In genomic region chr20:50929299-50930138, GRCh38 we compare ENCODE assay signal across 1 cellular context.
TF ChIP-seq lines count a peak whose summit lies in the region.

No MANE protein-coding gene starts in this region.

TF ChIP-seq in HepG2, 621 proteins besides CTCF, POLR2A, EP300 and RAD21 (continued from another document and continues in another):
- peak; percentile 95 for TF ChIP-seq ZGPAT (CRISPR knock-in tag; IDR thresholded peaks at IDR 0.05)
- peak; percentile 84 for TF ChIP-seq ZBTB20 (CRISPR knock-in tag; IDR thresholded peaks at IDR 0.05; ENCODE audit: borderline replicate concordance, low read depth)
- 0 out of 2 replicates have a peak, but pooled peaks have one; percentile 62 for TF ChIP-seq ZNF543 (CRISPR knock-in tag; IDR thresholded peaks at IDR 0.05)
- TF ChIP-seq ZNF607 (CRISPR knock-in tag; IDR thresholded peaks at IDR 0.05; ENCODE audit: borderline replicate concordance), result peak; percentile 94; the same call in 1 of the 2 replicates
- peak; percentile 92; the same call in 1 of the 2 replicates for TF ChIP-seq CHD4 (IDR thresholded peaks at IDR 0.05; ENCODE audit: borderline replicate concordance, low read length)
- TF ChIP-seq, protein P1, sequence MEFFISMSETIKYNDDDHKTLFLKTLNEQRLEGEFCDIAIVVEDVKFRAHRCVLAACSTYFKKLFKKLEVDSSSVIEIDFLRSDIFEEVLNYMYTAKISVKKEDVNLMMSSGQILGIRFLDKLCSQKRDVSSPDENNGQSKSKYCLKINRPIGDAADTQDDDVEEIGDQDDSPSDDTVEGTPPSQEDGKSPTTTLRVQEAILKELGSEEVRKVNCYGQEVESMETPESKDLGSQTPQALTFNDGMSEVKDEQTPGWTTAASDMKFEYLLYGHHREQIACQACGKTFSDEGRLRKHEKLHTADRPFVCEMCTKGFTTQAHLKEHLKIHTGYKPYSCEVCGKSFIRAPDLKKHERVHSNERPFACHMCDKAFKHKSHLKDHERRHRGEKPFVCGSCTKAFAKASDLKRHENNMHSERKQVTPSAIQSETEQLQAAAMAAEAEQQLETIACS (CRISPR knock-in tag; IDR thresholded peaks at IDR 0.05), result no peak
- TF ChIP-seq NCOA2 (CRISPR knock-in tag; IDR thresholded peaks at IDR 0.05), result peak; percentile 83
- peak; percentile 93; the same call in 1 of the 2 replicates for TF ChIP-seq ZNF512B (CRISPR knock-in tag; IDR thresholded peaks at IDR 0.05; ENCODE audit: borderline replicate concordance)
- peak; percentile 95 for TF ChIP-seq IRF2 (CRISPR knock-in tag; IDR thresholded peaks at IDR 0.05)
- peak; percentile 31; the same call in 1 of the 2 replicates for TF ChIP-seq CREB1 (IDR thresholded peaks at IDR 0.05)
- TF ChIP-seq CREB1 (CRISPR knock-in tag; IDR thresholded peaks at IDR 0.05), result peak; percentile 76
- TF ChIP-seq ZNF510 (CRISPR knock-in tag; IDR thresholded peaks at IDR 0.05; ENCODE audit: low read depth), result peak; percentile 81; the same call in 1 of the 2 replicates
- peak; percentile 92 for TF ChIP-seq ZSCAN29 (CRISPR knock-in tag; conservative IDR thresholded peaks at IDR 0.05)
- peak; percentile 78 for TF ChIP-seq SIN3B (IDR thresholded peaks at IDR 0.05; ENCODE audit: low read length)
- TF ChIP-seq, protein P2, sequence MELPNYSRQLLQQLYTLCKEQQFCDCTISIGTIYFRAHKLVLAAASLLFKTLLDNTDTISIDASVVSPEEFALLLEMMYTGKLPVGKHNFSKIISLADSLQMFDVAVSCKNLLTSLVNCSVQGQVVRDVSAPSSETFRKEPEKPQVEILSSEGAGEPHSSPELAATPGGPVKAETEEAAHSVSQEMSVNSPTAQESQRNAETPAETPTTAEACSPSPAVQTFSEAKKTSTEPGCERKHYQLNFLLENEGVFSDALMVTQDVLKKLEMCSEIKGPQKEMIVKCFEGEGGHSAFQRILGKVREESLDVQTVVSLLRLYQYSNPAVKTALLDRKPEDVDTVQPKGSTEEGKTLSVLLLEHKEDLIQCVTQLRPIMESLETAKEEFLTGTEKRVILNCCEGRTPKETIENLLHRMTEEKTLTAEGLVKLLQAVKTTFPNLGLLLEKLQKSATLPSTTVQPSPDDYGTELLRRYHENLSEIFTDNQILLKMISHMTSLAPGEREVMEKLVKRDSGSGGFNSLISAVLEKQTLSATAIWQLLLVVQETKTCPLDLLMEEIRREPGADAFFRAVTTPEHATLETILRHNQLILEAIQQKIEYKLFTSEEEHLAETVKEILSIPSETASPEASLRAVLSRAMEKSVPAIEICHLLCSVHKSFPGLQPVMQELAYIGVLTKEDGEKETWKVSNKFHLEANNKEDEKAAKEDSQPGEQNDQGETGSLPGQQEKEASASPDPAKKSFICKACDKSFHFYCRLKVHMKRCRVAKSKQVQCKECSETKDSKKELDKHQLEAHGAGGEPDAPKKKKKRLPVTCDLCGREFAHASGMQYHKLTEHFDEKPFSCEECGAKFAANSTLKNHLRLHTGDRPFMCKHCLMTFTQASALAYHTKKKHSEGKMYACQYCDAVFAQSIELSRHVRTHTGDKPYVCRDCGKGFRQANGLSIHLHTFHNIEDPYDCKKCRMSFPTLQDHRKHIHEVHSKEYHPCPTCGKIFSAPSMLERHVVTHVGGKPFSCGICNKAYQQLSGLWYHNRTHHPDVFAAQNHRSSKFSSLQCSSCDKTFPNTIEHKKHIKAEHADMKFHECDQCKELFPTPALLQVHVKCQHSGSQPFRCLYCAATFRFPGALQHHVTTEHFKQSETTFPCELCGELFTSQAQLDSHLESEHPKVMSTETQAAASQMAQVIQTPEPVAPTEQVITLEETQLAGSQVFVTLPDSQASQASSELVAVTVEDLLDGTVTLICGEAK (IDR thresholded peaks at IDR 0.05), result no peak
- TF ChIP-seq, protein P2 (CRISPR knock-in tag; IDR thresholded peaks at IDR 0.05), result peak; percentile 50; the same call in 1 of the 2 replicates
- no peak for TF ChIP-seq ZNF646 (CRISPR knock-in tag; IDR thresholded peaks at IDR 0.05)
- TF ChIP-seq GTF3A (CRISPR knock-in tag; conservative IDR thresholded peaks at IDR 0.05), result peak; percentile 96; the same call in 1 of the 2 replicates
- TF ChIP-seq ZNF24 (IDR thresholded peaks at IDR 0.05), result peak; percentile 78
- no peak for TF ChIP-seq CEBPB (IDR thresholded peaks at IDR 0.05; ENCODE audit: borderline replicate concordance, low read depth, low read length)
- peak; percentile 91 for TF ChIP-seq SIN3A (IDR thresholded peaks at IDR 0.05; ENCODE audit: borderline replicate concordance, low read depth, low read length)
- no peak for TF ChIP-seq IRF1 (CRISPR knock-in tag; IDR thresholded peaks at IDR 0.05; ENCODE audit: low read depth)
- no peak for TF ChIP-seq HOXA9 (CRISPR knock-in tag; IDR thresholded peaks at IDR 0.05; ENCODE audit: borderline replicate concordance)
- TF ChIP-seq RFX5 (IDR thresholded peaks at IDR 0.05; ENCODE audit: low read depth, low read length), result no peak
- no peak for TF ChIP-seq FOXM1 (CRISPR knock-in tag; IDR thresholded peaks at IDR 0.05)
- peak; percentile 87 for TF ChIP-seq YY1 (IDR thresholded peaks at IDR 0.05; ENCODE audit: insufficient read depth, insufficient replicate concordance, low read depth, low read length)
